ENCODE assay signal across 8 cellular contexts in genomic region chr5:159178978-159179377, GRCh38. TPM values are rescaled to one million over a fixed set of nuclear protein-coding genes. Genes with fewer than 3 reads are reported as not detected.
DNase-seq lines count a peak whose midpoint lies in the region; ATAC-seq and TF ChIP-seq lines count a peak whose summit lies in the region.

No MANE protein-coding gene starts in this region.

- H3K4me3 Mint-ChIP-seq in WTC11 (no peak overlapping the region), nephron progenitor cell (no peak overlapping the region)

- DNase-seq in GM12865 (ENCODE audit: low read depth) (peak; percentile 75), HFF-Myc (ENCODE audit: extremely low read depth, low read depth) (peak; percentile 90), Panc1 (ENCODE audit: low read depth, low spot score) (peak; percentile 50), dermis blood vessel endothelial cell (peak; percentile 95), prostate gland (ENCODE audit: low spot score) (peak; percentile 36), WTC11 (ENCODE audit: low spot score) (no peak), SKM-1 (lab: John Stamatoyannopoulos, UW; ENCODE audit: unreplicated experiment) (no peak), nephron progenitor cell (no peak)

- peaks cover 11% of the 10 kb centered on the region for H3K4me1 ChIP-seq in Panc1 (ENCODE audit: control insufficient read depth, insufficient read depth, low read length)
- peaks cover 8% of the 10 kb centered on the region for H3K4me1 ChIP-seq in prostate gland (replicated peaks)

- 15% methylated on average over 2 of the region's 2 CpGs for WGBS in prostate gland

- in situ Hi-C loops in Panc1 (cut with HindIII; ENCODE audit: low pct_unique_long_range_greater_than_20kb, low sequenced_read_pairs), result no loop called here

- H3K27me3 ChIP-seq in Panc1 (ENCODE audit: control insufficient read depth, insufficient read depth, low read length) (no peaks in the 10 kb centered on the region), prostate gland (replicated peaks; ENCODE audit: insufficient read depth) (no peaks in the 10 kb centered on the region)

- no peaks in the 10 kb centered on the region for H3K4me1 Mint-ChIP-seq in WTC11
- H3K4me1 Mint-ChIP-seq in nephron progenitor cell, result peaks cover 4% of the 10 kb centered on the region

- intact Hi-C loops in Panc1 (cut with micrococcal nuclease; ENCODE audit: unreplicated experiment) (no loop called here), prostate gland (cut with DNase I) (no loop called here)

- no peaks in the 10 kb centered on the region for H3K9me3 Mint-ChIP-seq in WTC11
- H3K9me3 Mint-ChIP-seq in nephron progenitor cell, result no peaks in the 10 kb centered on the region

- TF ChIP-seq CTCF in GM12865 (IDR thresholded peaks at IDR 0.05; ENCODE audit: insufficient read depth, low read depth, low read length, missing control alignments), result no peak
- TF ChIP-seq CTCF in HFF-Myc (IDR thresholded peaks at IDR 0.05; ENCODE audit: low read depth, low read length, missing control alignments), result no peak
- TF ChIP-seq CTCF in Panc1 (IDR thresholded peaks at IDR 0.05), result no peak
- no peak for TF ChIP-seq CTCF in prostate gland (IDR thresholded peaks at IDR 0.05)
- TF ChIP-seq CTCF in WTC11 (IDR thresholded peaks at IDR 0.05), result no peak
- no peak for TF ChIP-seq CTCF in nephron progenitor cell (IDR thresholded peaks at IDR 0.05)

- H3K27me3 Mint-ChIP-seq in WTC11 (ENCODE audit: low read depth) (no peaks in the 10 kb centered on the region), nephron progenitor cell (ENCODE audit: low read depth, poor library complexity) (peaks cover 3% of the 10 kb centered on the region)

- peak; percentile 34 for TF ChIP-seq POLR2A in prostate gland (IDR thresholded peaks at IDR 0.05)

- H3K9me3 ChIP-seq in Panc1 (ENCODE audit: control insufficient read depth, insufficient read depth, low read depth, low read length) (no peaks in the 10 kb centered on the region), prostate gland (no peaks in the 10 kb centered on the region)

- POLR2A ChIA-PET in Panc1 (lab: Charles Lee), result no interaction called here
- POLR2A ChIA-PET in WTC11 (lab: Charles Lee), result no interaction called here

- H3K36me3 ChIP-seq in Panc1 (ENCODE audit: control insufficient read depth, insufficient read depth, low read length), result peaks cover 20% of the 10 kb centered on the region
- no peaks in the 10 kb centered on the region for H3K36me3 ChIP-seq in prostate gland

- H3K4me3 ChIP-seq in GM12865 (ENCODE audit: low read depth, low read length), result no peak overlapping the region
- H3K4me3 ChIP-seq in HFF-Myc (replicated peaks; ENCODE audit: low read depth, low read length), result no peak overlapping the region
- no peak overlapping the region for H3K4me3 ChIP-seq in Panc1 (ENCODE audit: low read depth in 2 of 2, low read length in 2 of 2)
- no peak overlapping the region for H3K4me3 ChIP-seq in prostate gland

- BruUV-seq in Panc1 (replicated peaks; lab: Mats Ljungman, UMichigan), result no TSS peak

- H3K36me3 Mint-ChIP-seq in WTC11 (peaks cover 8% of the 10 kb centered on the region), nephron progenitor cell (ENCODE audit: low read depth) (peaks cover 42% of the 10 kb centered on the region)

- CTCF ChIA-PET in Panc1 (lab: Charles Lee), result no interaction called here
- CTCF ChIA-PET in WTC11 (lab: Charles Lee), result no interaction called here

- H3K27ac ChIP-seq in Panc1 (ENCODE audit: low read length), result peak overlapping the region; percentile 51; the same call in 1 of the 2 replicates
- H3K27ac ChIP-seq in prostate gland, result peak overlapping the region; percentile 6 to 37

- ATAC-seq in Panc1 (peak; percentile 96), WTC11 (no peak)

- H3K27ac Mint-ChIP-seq in WTC11 (no peak overlapping the region), nephron progenitor cell (no peak overlapping the region)

TF ChIP-seq in WTC11, 78 proteins besides CTCF, POLR2A, EP300 and RAD21:
- no peak for TF ChIP-seq IRF2 (CRISPR knock-in tag; IDR thresholded peaks at IDR 0.05; ENCODE audit: borderline replicate concordance, low read depth)
- TF ChIP-seq JAZF1 (CRISPR knock-in tag; IDR thresholded peaks at IDR 0.05), result no peak
- TF ChIP-seq ZBTB43 (CRISPR knock-in tag; IDR thresholded peaks at IDR 0.05), result no peak
- no peak for TF ChIP-seq PRRX2 (CRISPR knock-in tag; IDR thresholded peaks at IDR 0.05)
- TF ChIP-seq SP1 (CRISPR knock-in tag; conservative IDR thresholded peaks at IDR 0.05), result no peak
- TF ChIP-seq CREM (CRISPR knock-in tag; IDR thresholded peaks at IDR 0.05), result no peak
- no peak for TF ChIP-seq ELF4 (CRISPR knock-in tag; IDR thresholded peaks at IDR 0.05; ENCODE audit: low read depth)
- TF ChIP-seq ZNF121 (CRISPR knock-in tag; IDR thresholded peaks at IDR 0.05), result no peak
- no peak for TF ChIP-seq ZNF138 (CRISPR knock-in tag; conservative IDR thresholded peaks at IDR 0.05)

RNA-seq across cellular contexts. Expression of gene RNF145, which starts 30.4 kb away (rescaled TPM):
- total RNA-seq in Panc1 (2021; ENCODE audit: unreplicated experiment) (81.8 TPM), dermis blood vessel endothelial cell (47.8 and 71.3 TPM in 2 replicates), prostate gland (10 to 100 TPM; 38.6 to 50.5 TPM), WTC11 (2021) (74.9 to 76.8 TPM (median 75.7 TPM) in 3 replicates)
- polyA plus RNA-seq in Panc1 (2012; ENCODE audit: insufficient read length), result 60.7 TPM

Comparison
In these comparisons a context has a peak if more than half of its experiments do, and no peak if none do; other contexts are left out.
1. DNase-seq: peak in GM12865 (single experiment), HFF-Myc (single experiment), Panc1 (single experiment), dermis blood vessel endothelial cell (single experiment) and prostate gland (single experiment); none in WTC11 (single experiment), SKM-1 (single experiment) and nephron progenitor cell (single experiment).